Comparison of ENCODE assay signal across 14 cellular contexts in genomic region chr17:68260051-68260762, GRCh38. TPM values are rescaled to one million over a fixed set of nuclear protein-coding genes. Genes with fewer than 3 reads are reported as not detected.
DNase-seq lines count a peak whose midpoint lies in the region; ATAC-seq and TF ChIP-seq lines count a peak whose summit lies in the region.
"Had no signal": no experiment of that assay in that cellular context is flagged by ENCODE, and none has a peak within 500 bp of the region (broad histone marks: within the 10 kb centered on the region; RNA-seq: fewer than 3 reads in every experiment).

No MANE protein-coding gene starts in this region.

- H3K4me3 ChIP-seq in NB4 (ENCODE audit: low read depth, low read length): peak overlapping the region; percentile 60
- no peak overlapping the region for H3K4me3 ChIP-seq in retinal pigment epithelial cell (ENCODE audit: low read length)
- H3K4me3 ChIP-seq: cardiac muscle cell had no signal

- peaks cover 72% of the 10 kb centered on the region for H3K4me1 Mint-ChIP-seq in activated CD8-positive, alpha-beta memory T cell treated with anti-CD3 and anti-CD28 coated beads, Interleukin-2, amount 10 ng/mL, durations not matched to agents 7 days and 5 days
- H3K4me1 Mint-ChIP-seq in brain: peaks cover 53% of the 10 kb centered on the region

- H3K27ac Mint-ChIP-seq in activated CD8-positive, alpha-beta memory T cell treated with anti-CD3 and anti-CD28 coated beads, Interleukin-2, amount 10 ng/mL, durations not matched to agents 7 days and 5 days: peak overlapping the region; percentile 90
- H3K27ac Mint-ChIP-seq in brain: peak overlapping the region in 4 of 5 experiments; percentile 53 to 93 (median 90)

- peaks cover 32% of the 10 kb centered on the region for H3K36me3 Mint-ChIP-seq in activated CD8-positive, alpha-beta memory T cell treated with anti-CD3 and anti-CD28 coated beads, Interleukin-2, amount 10 ng/mL, durations not matched to agents 7 days and 5 days
- peaks cover 16% of the 10 kb centered on the region for H3K36me3 Mint-ChIP-seq in brain

- no peak for TF ChIP-seq POLR2A in NB4 (IDR thresholded peaks at IDR 0.05; ENCODE audit: extremely low read depth, insufficient read length)

- no peaks in the 10 kb centered on the region for H3K9me3 Mint-ChIP-seq in activated CD8-positive, alpha-beta memory T cell treated with anti-CD3 and anti-CD28 coated beads, Interleukin-2, amount 10 ng/mL, durations not matched to agents 7 days and 5 days (ENCODE audit: low read depth)
- no peaks in the 10 kb centered on the region for H3K9me3 Mint-ChIP-seq in brain

- no peak for TF ChIP-seq CTCF in NB4 (IDR thresholded peaks at IDR 0.05; ENCODE audit: low read depth, low read length)
- TF ChIP-seq CTCF in brain (conservative IDR thresholded peaks at IDR 0.05): no peak
- no peak for TF ChIP-seq CTCF in retinal pigment epithelial cell (conservative IDR thresholded peaks at IDR 0.05; ENCODE audit: low read depth, low read length)

- H3K4me3 Mint-ChIP-seq in activated CD8-positive, alpha-beta memory T cell treated with anti-CD3 and anti-CD28 coated beads, Interleukin-2, amount 10 ng/mL, durations not matched to agents 7 days and 5 days: no peak overlapping the region
- peak overlapping the region in 4 of 5 experiments; percentile 52 to 74 (median 57) for H3K4me3 Mint-ChIP-seq in brain

- ATAC-seq in activated CD8-positive, alpha-beta memory T cell treated with anti-CD3 and anti-CD28 coated beads, Interleukin-2, amount 10 ng/mL, durations not matched to agents 7 days and 5 days: no peak
- ATAC-seq in HG03196 (IDR thresholded peaks at IDR 0.05; ENCODE audit: unreplicated experiment): no peak

- H3K27me3 Mint-ChIP-seq in activated CD8-positive, alpha-beta memory T cell treated with anti-CD3 and anti-CD28 coated beads, Interleukin-2, amount 10 ng/mL, durations not matched to agents 7 days and 5 days: no peaks in the 10 kb centered on the region
- H3K27me3 Mint-ChIP-seq in brain: no peaks in the 10 kb centered on the region

- DNase-seq in activated CD8-positive, alpha-beta memory T cell treated with anti-CD3 and anti-CD28 coated beads, Interleukin-2, amount 10 ng/mL, durations not matched to agents 7 days and 5 days: no peak
- no peak for DNase-seq in activated CD8-positive, alpha-beta memory T cell treated with anti-CD3 and anti-CD28 coated beads, Interleukin-2, amount 50 U/mL, for 4 hours
- DNase-seq in NB4 (ENCODE audit: low read depth) (no peak), retinal pigment epithelial cell (ENCODE audit: low read depth) (peak; percentile 61), cortex of kidney (lab: John Stamatoyannopoulos, UW) (no peak), medulla oblongata (ENCODE audit: extremely low spot score) (no peak)
- DNase-seq: GDM1; hypothalamus; mesendoderm; NCI-H2107; stimulated activated naive CD4-positive, alpha-beta T cell had no signal

- CTCF ChIA-PET in activated CD8-positive, alpha-beta memory T cell treated with anti-CD3 and anti-CD28 coated beads, Interleukin-2, amount 10 ng/mL, durations not matched to agents 7 days and 5 days (lab: Charles Lee): interaction anchor here (0.9 to 7.8 kb wide), 11 partner anchors 12 to 206 kb away, joined by 3 to 119 read pairs (median 6); partner anchors contain the start of gene AMZ2

RNA-seq across cellular contexts. Expression of gene AMZ2, which starts 12.4 kb away (rescaled TPM):
- total RNA-seq in activated CD8-positive, alpha-beta memory T cell treated with anti-CD3 and anti-CD28 coated beads, Interleukin-2, amount 10 ng/mL, durations not matched to agents 7 days and 5 days: 100 to 1,000 TPM; 106 to 107 TPM
- 142 TPM for polyA plus RNA-seq in brain (ENCODE audit: insufficient read depth, low read depth, low replicate concordance)

RNA-seq across cellular contexts. Expression of gene SLC16A6, which starts 30.7 kb away (rescaled TPM):
- 10 to 100 TPM in 1 of 2 experiments, 1 to 10 TPM in 1; 6.0 to 10.7 TPM for total RNA-seq in activated CD8-positive, alpha-beta memory T cell treated with anti-CD3 and anti-CD28 coated beads, Interleukin-2, amount 10 ng/mL, durations not matched to agents 7 days and 5 days
- polyA plus RNA-seq in brain (ENCODE audit: insufficient read depth, low read depth, low replicate concordance): 1.5 TPM
- polyA plus RNA-seq: cardiac muscle cell had no signal

RNA-seq across cellular contexts. Expression of gene ARSG, which starts 31.1 kb away (rescaled TPM):
- 10 to 100 TPM; 12.5 to 24.6 TPM for total RNA-seq in activated CD8-positive, alpha-beta memory T cell treated with anti-CD3 and anti-CD28 coated beads, Interleukin-2, amount 10 ng/mL, durations not matched to agents 7 days and 5 days
- 5.5 TPM for polyA plus RNA-seq in brain (ENCODE audit: insufficient read depth, low read depth, low replicate concordance)
